ENCODE assay signal across 29 cellular contexts in the genomic region with DNA sequence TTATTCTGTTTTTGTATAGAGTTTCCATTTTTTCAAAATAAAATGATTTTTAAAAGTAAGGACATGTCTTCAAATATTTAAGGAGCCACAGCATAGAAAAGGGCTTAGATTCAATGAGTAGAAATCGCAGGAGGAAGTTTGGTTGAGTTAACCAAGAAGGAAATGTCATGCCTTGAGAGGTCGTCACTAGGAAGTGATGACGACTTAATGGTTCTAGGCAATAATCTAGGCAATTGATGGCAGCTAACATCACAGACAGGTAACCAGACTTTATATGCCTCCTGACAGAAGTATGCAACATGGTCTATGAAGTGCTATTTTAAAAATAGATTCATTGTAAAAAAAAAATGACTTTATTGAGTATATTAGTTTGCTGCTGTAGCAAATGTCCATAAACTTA.
"Had no signal": no experiment of that assay in that cellular context is flagged by ENCODE, and none has a peak within 500 bp of the region (broad histone marks: within the 10 kb centered on the region; RNA-seq: fewer than 3 reads in every experiment).

No MANE protein-coding gene starts in this region.

- H3K36me3 ChIP-seq: ascending aorta, WERI-Rb-1 had no signal

- ATAC-seq: activated CD4-positive, alpha-beta T cell treated with anti-CD3 and anti-CD28 coated beads for 36 hours; activated CD4-positive, CD25-positive, alpha-beta regulatory T cell treated with anti-CD3 and anti-CD28 coated beads, Interleukin-2, amount 50 U/mL, for 24 hours; activated CD8-positive, alpha-beta memory T cell treated with anti-CD3 and anti-CD28 coated beads, Interleukin-2, amount 10 ng/mL, durations not matched to agents 7 days and 5 days; activated CD8-positive, alpha-beta T cell treated with anti-CD3 and anti-CD28 coated beads, Interleukin-2, amount 10 ng/mL, durations not matched to agents 7 days and 5 days; activated naive CD8-positive, alpha-beta T cell treated with anti-CD3 and anti-CD28 coated beads, Interleukin-2, amount 50 U/mL, for 24 hours; WTC11 had no signal

- H3K4me1 ChIP-seq: ascending aorta had no signal

- FAIRE-seq: bronchial epithelial cell had no signal

- H3K9me3 ChIP-seq: ascending aorta had no signal

- H3K27me3 ChIP-seq: ascending aorta had no signal

- H3K27ac ChIP-seq: ascending aorta, WERI-Rb-1 had no signal

- H3K4me3 ChIP-seq: ascending aorta had no signal

- DNase-seq: activated CD4-positive, alpha-beta memory T cell treated with anti-CD3 and anti-CD28 coated beads, Interleukin-2, amount 10 ng/mL, durations not matched to agents 7 days and 5 days; activated CD4-positive, alpha-beta T cell treated with anti-CD3 and anti-CD28 coated beads for 1 hour; activated CD4-positive, alpha-beta T cell treated with anti-CD3 and anti-CD28 coated beads for 36 hours; activated CD4-positive, alpha-beta T cell treated with anti-CD3 and anti-CD28 coated beads for 48 hours; activated CD4-positive, alpha-beta T cell treated with anti-CD3 and anti-CD28 coated beads, Interleukin-2, amount 10 ng/mL, durations not matched to agents 7 days and 5 days; activated CD4-positive, alpha-beta T cell treated with anti-CD3 and anti-CD28 coated beads, Interleukin-2, amount 50 U/mL, for 48 hours; activated CD4-positive, CD25-positive, alpha-beta regulatory T cell; activated CD8-positive, alpha-beta memory T cell treated with anti-CD3 and anti-CD28 coated beads for 24 hours; activated CD8-positive, alpha-beta memory T cell treated with anti-CD3 and anti-CD28 coated beads, Interleukin-2, amount 10 ng/mL, durations not matched to agents 7 days and 5 days; activated CD8-positive, alpha-beta memory T cell treated with anti-CD3 and anti-CD28 coated beads, Interleukin-2, amount 50 U/mL, for 48 hours; activated CD8-positive, alpha-beta T cell treated with anti-CD3 and anti-CD28 coated beads, Interleukin-2, amount 10 ng/mL, durations not matched to agents 7 days and 5 days; activated effector memory CD4-positive, alpha-beta T cell treated with Interleukin-2 at 50 U/mL for 16 hours; activated gamma-delta T cell; activated naive CD4-positive, alpha-beta T cell treated with anti-CD3 and anti-CD28 coated beads, Interleukin-2, amount 10 ng/mL, durations not matched to agents 7 days and 5 days; activated naive CD4-positive, alpha-beta T cell treated with Interleukin-2 at 50 U/mL for 16 hours; activated naive CD8-positive, alpha-beta T cell treated with anti-CD3 and anti-CD28 coated beads, Interleukin-2, amount 10 ng/mL, durations not matched to agents 7 days and 5 days; activated naive CD8-positive, alpha-beta T cell treated with anti-CD3 and anti-CD28 coated beads, Interleukin-2, amount 50 U/mL, for 24 hours; activated T-cell treated with anti-CD3 and anti-CD28 coated beads, Interleukin-2, amount 50 U/mL, for 24 hours; activated T-cell treated with anti-CD3 and anti-CD28 coated beads, Interleukin-2, amount 50 U/mL, for 48 hours; amygdala; anterior cingulate cortex; central memory CD4-positive, alpha-beta T cell; T-helper 2 cell; T-helper 9 cell had no signal
